1 cellular context compared by ENCODE assay signal in genomic region chr2:140275427-140275826, GRCh38.
TF ChIP-seq lines count a peak whose summit lies in the region.

No MANE protein-coding gene starts in this region.

TF ChIP-seq in GM23338, 12 proteins besides CTCF, POLR2A, EP300 and RAD21 (continued from another document):
- no peak for TF ChIP-seq ZNF462 (CRISPR knock-in tag; IDR thresholded peaks at IDR 0.05)
- no peak for TF ChIP-seq ETS1 (IDR thresholded peaks at IDR 0.05)
- TF ChIP-seq POLR2AphosphoS5 (IDR thresholded peaks at IDR 0.05; ENCODE audit: low read depth): no peak
